In genomic region chr11:8033791-8034585, GRCh38 we compare ENCODE assay signal across 4 cellular contexts. TPM values are rescaled to one million over a fixed set of nuclear protein-coding genes. Genes with fewer than 3 reads are reported as not detected.
"Had no signal": no experiment of that assay in that cellular context is flagged by ENCODE, and none has a peak within 500 bp of the region (broad histone marks: within the 10 kb centered on the region; RNA-seq: fewer than 3 reads in every experiment).

No MANE protein-coding gene starts in this region.

- H3K9me3 ChIP-seq: ascending aorta, transverse colon had no signal

- H3K27me3 ChIP-seq: ascending aorta, transverse colon had no signal

- DNase-seq: SIG-M5 had no signal

- H3K27ac ChIP-seq: ascending aorta, transverse colon had no signal

- H3K36me3 ChIP-seq: ascending aorta, transverse colon had no signal

- H3K4me3 ChIP-seq: ascending aorta, transverse colon had no signal

RNA-seq across cellular contexts. Expression of gene TUB, which starts 47.0 kb away (rescaled TPM):
- total RNA-seq: natural killer cell treated with Interleukin-12 subunit alpha and Interleukin-12 subunit beta and Interleukin-15 and Interleukin-18, amount 100 ng/mL, for 72 hours had no signal
